Comparison of ENCODE assay signal across 25 cellular contexts in the genomic region with DNA sequence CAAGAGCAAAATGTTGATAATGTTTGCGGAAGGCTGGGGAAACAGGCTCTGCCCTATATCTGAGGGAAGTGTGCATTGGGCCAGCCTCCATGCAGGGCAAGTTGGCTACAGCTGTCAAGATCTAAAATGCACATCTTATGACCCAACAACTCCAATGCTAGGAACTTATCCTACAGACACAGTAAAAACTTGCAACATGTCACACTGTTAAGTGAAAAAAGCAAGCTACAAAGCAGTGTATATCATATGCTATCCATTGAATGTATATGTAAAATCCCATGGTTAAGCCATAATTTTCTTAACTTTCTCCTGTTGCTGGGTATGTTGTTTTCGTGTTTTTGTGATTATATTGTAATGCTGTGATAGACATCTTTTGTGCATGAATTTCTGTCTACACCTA.
"Had no signal": no experiment of that assay in that cellular context is flagged by ENCODE, and none has a peak within 500 bp of the region (broad histone marks: within the 10 kb centered on the region; RNA-seq: fewer than 3 reads in every experiment).

No MANE protein-coding gene starts in this region.

- H3K27me3 ChIP-seq: colonic mucosa, dorsolateral prefrontal cortex, esophagus muscularis mucosa, gastrocnemius medialis, gastroesophageal sphincter, heart left ventricle, heart right ventricle had no signal

- H3K36me3 ChIP-seq: colonic mucosa, esophagus muscularis mucosa, esophagus squamous epithelium, gastrocnemius medialis, gastroesophageal sphincter, heart left ventricle, heart right ventricle had no signal

- H3K4me3 Mint-ChIP-seq: dendritic cell treated with granulocyte-macrophage colony-stimulating factor and Interleukin-4, amounts not matched to agents 40 ng/mL and 50 ng/mL, for 4 days; effector memory CD8-positive, alpha-beta T cell; endodermal cell had no signal

- ATAC-seq: effector memory CD8-positive, alpha-beta T cell; esophagus mucosa; foreskin keratinocyte; gastrocnemius medialis; gastroesophageal sphincter; heart left ventricle; heart right ventricle had no signal

- H3K9me3 ChIP-seq: colonic mucosa, esophagus squamous epithelium, gastrocnemius medialis, gastroesophageal sphincter had no signal

- DNase-seq: colonic mucosa; cortex of kidney; dermis blood vessel endothelial cell; dorsolateral prefrontal cortex; effector CD4-positive, alpha-beta T cell; effector CD8-positive, alpha-beta T cell; effector memory CD4-positive, alpha-beta T cell; effector memory CD8-positive, alpha-beta T cell; endodermal cell; erythroblast; esophagus squamous epithelium; foreskin fibroblast; foreskin keratinocyte; foreskin melanocyte; gastrocnemius medialis; glutamatergic neuron; head of caudate nucleus; heart left ventricle; heart right ventricle had no signal

- H3K27ac ChIP-seq: colonic mucosa, coronary artery, dorsolateral prefrontal cortex, epithelial cell of prostate, esophagus muscularis mucosa, esophagus squamous epithelium, foreskin keratinocyte, gastrocnemius medialis, gastroesophageal sphincter, heart left ventricle, heart right ventricle had no signal

- H3K4me3 ChIP-seq: colonic mucosa, coronary artery, dorsolateral prefrontal cortex, esophagus muscularis mucosa, esophagus squamous epithelium, gastrocnemius medialis, gastroesophageal sphincter, heart left ventricle, heart right ventricle had no signal

- H3K9me3 Mint-ChIP-seq: dendritic cell treated with granulocyte-macrophage colony-stimulating factor and Interleukin-4, amounts not matched to agents 40 ng/mL and 50 ng/mL, for 4 days; effector memory CD8-positive, alpha-beta T cell had no signal

- H3K27me3 Mint-ChIP-seq: dendritic cell treated with granulocyte-macrophage colony-stimulating factor and Interleukin-4, amounts not matched to agents 40 ng/mL and 50 ng/mL, for 4 days; effector memory CD8-positive, alpha-beta T cell had no signal

- H3K4me1 Mint-ChIP-seq: endodermal cell had no signal

- H3K4me1 ChIP-seq: colonic mucosa, esophagus muscularis mucosa, esophagus squamous epithelium, foreskin keratinocyte, gastrocnemius medialis, gastroesophageal sphincter, heart left ventricle, heart right ventricle had no signal

- H3K27ac Mint-ChIP-seq: dendritic cell treated with granulocyte-macrophage colony-stimulating factor and Interleukin-4, amounts not matched to agents 40 ng/mL and 50 ng/mL, for 4 days; endodermal cell had no signal
